ENCODE assay signal across 27 cellular contexts in the genomic region with DNA sequence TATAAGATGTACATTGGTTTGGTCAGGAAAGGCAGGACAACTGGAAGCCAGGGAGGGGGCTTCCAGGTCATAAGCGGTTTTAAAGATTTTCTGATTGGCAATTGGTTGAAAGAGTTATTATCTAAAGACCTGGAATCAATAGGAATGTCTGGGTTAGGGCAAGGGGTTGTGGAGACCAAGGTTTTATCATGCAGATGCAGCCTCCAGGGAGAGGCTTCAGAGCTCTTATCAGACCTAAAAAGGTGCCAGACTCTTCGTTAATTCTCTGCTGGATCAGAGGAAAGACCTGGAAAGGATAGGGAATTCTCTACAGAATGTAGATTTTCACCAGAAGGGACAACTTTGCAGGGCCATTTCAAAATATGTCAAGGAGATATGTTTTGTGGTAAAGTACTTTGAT.
"Had no signal": no experiment of that assay in that cellular context is flagged by ENCODE, and none has a peak within 500 bp of the region (broad histone marks: within the 10 kb centered on the region; RNA-seq: fewer than 3 reads in every experiment).

No MANE protein-coding gene starts in this region.

- H3K27me3 ChIP-seq: MG63, Peyer's patch, SJCRH30 had no signal

- DNase-seq: activated CD4-positive, alpha-beta T cell treated with anti-CD3 and anti-CD28 coated beads, Interleukin-2, amount 10 ng/mL, durations not matched to agents 24 days and 14 days; activated CD4-positive, alpha-beta T cell treated with anti-CD3 and anti-CD28 coated beads, Interleukin-2, amount 50 U/mL, for 48 hours; activated CD4-positive, CD25-positive, alpha-beta regulatory T cell treated with anti-CD3 and anti-CD28 coated beads, Interleukin-2, amount 50 U/mL, for 72 hours; activated CD8-positive, alpha-beta memory T cell treated with anti-CD3 and anti-CD28 coated beads, Interleukin-2, amount 10 ng/mL, durations not matched to agents 7 days and 5 days; activated effector memory CD4-positive, alpha-beta T cell treated with Interleukin-2 at 50 U/mL for 16 hours; activated naive CD4-positive, alpha-beta T cell; activated T-cell treated with anti-CD3 and anti-CD28 coated beads, Interleukin-2, amount 50 U/mL, for 24 hours; aorta; caudate nucleus; MG63; MV-4-11; NCI-H1092 treated with DMSO at 0.1 percent for 48 hours; NCI-H1417 treated with DMSO at 0.1 percent for 48 hours; NCI-H1694 treated with DMSO at 0.1 percent for 48 hours; NCI-H2029 treated with DMSO at 0.1 percent for 48 hours; NCI-H446; NCI-H524; Peyer's patch; Right ventricle myocardium superior; SJCRH30; SK-N-SH; T-helper 1 cell had no signal

- H3K9ac ChIP-seq: KMS-11, SK-N-SH had no signal

- H3K9me3 Mint-ChIP-seq: activated CD4-positive, alpha-beta T cell treated with anti-CD3 and anti-CD28 coated beads, Interleukin-2, amount 10 ng/mL, durations not matched to agents 24 days and 14 days; activated naive CD4-positive, alpha-beta T cell treated with anti-CD3 and anti-CD28 coated beads, Interleukin-2, amount 50 U/mL, for 24 hours; activated T-cell treated with anti-CD3 and anti-CD28 coated beads, Interleukin-2, amount 50 U/mL, for 24 hours; activated T-helper 1 cell treated with anti-CD3 and anti-CD28 coated beads, Interleukin-12 subunit alpha, Interleukin-12 subunit beta, Interleukin-2, Interleukin-4 antibody, amounts not matched to agents 30 ng/mL and 10 ng/mL and 1 ng/mL, durations not matched to agents 14 hours and 24 hours and 36 hours had no signal

- H3K4me1 ChIP-seq: breast epithelium, Peyer's patch, SJCRH30 had no signal

- H3K4me3 Mint-ChIP-seq: activated CD4-positive, alpha-beta T cell treated with anti-CD3 and anti-CD28 coated beads, Interleukin-2, amount 10 ng/mL, durations not matched to agents 24 days and 14 days; activated CD8-positive, alpha-beta memory T cell treated with anti-CD3 and anti-CD28 coated beads, Interleukin-2, amount 10 ng/mL, durations not matched to agents 7 days and 5 days; activated naive CD4-positive, alpha-beta T cell treated with anti-CD3 and anti-CD28 coated beads, Interleukin-2, amount 50 U/mL, for 24 hours; activated T-cell treated with anti-CD3 and anti-CD28 coated beads, Interleukin-2, amount 50 U/mL, for 24 hours; activated T-helper 1 cell treated with anti-CD3 and anti-CD28 coated beads, Interleukin-12 subunit alpha, Interleukin-12 subunit beta, Interleukin-2, Interleukin-4 antibody, amounts not matched to agents 30 ng/mL and 10 ng/mL and 1 ng/mL, durations not matched to agents 14 hours and 24 hours and 36 hours had no signal

- H3K27me3 Mint-ChIP-seq: activated CD4-positive, alpha-beta T cell treated with anti-CD3 and anti-CD28 coated beads, Interleukin-2, amount 10 ng/mL, durations not matched to agents 24 days and 14 days; activated CD8-positive, alpha-beta memory T cell treated with anti-CD3 and anti-CD28 coated beads, Interleukin-2, amount 10 ng/mL, durations not matched to agents 7 days and 5 days; activated naive CD4-positive, alpha-beta T cell treated with anti-CD3 and anti-CD28 coated beads, Interleukin-2, amount 50 U/mL, for 24 hours had no signal

- H3K4me1 Mint-ChIP-seq: activated CD4-positive, alpha-beta T cell treated with anti-CD3 and anti-CD28 coated beads, Interleukin-2, amount 10 ng/mL, durations not matched to agents 24 days and 14 days; activated CD8-positive, alpha-beta memory T cell treated with anti-CD3 and anti-CD28 coated beads, Interleukin-2, amount 10 ng/mL, durations not matched to agents 7 days and 5 days; activated naive CD4-positive, alpha-beta T cell treated with anti-CD3 and anti-CD28 coated beads, Interleukin-2, amount 50 U/mL, for 24 hours had no signal

- H3K4me3 ChIP-seq: breast epithelium, MG63, Peyer's patch, SJCRH30 had no signal

- H3K9me3 ChIP-seq: breast epithelium, MG63, Peyer's patch, SJCRH30, SK-N-SH had no signal

- H3K27ac Mint-ChIP-seq: activated CD4-positive, alpha-beta T cell treated with anti-CD3 and anti-CD28 coated beads, Interleukin-2, amount 10 ng/mL, durations not matched to agents 24 days and 14 days; activated CD8-positive, alpha-beta memory T cell treated with anti-CD3 and anti-CD28 coated beads, Interleukin-2, amount 10 ng/mL, durations not matched to agents 7 days and 5 days; activated naive CD4-positive, alpha-beta T cell treated with anti-CD3 and anti-CD28 coated beads, Interleukin-2, amount 50 U/mL, for 24 hours; activated T-cell treated with anti-CD3 and anti-CD28 coated beads, Interleukin-2, amount 50 U/mL, for 24 hours; activated T-helper 1 cell treated with anti-CD3 and anti-CD28 coated beads, Interleukin-12 subunit alpha, Interleukin-12 subunit beta, Interleukin-2, Interleukin-4 antibody, amounts not matched to agents 30 ng/mL and 10 ng/mL and 1 ng/mL, durations not matched to agents 14 hours and 24 hours and 36 hours had no signal

- H3K36me3 ChIP-seq: breast epithelium, MG63, Peyer's patch, SJCRH30 had no signal

- H3K36me3 Mint-ChIP-seq: activated CD8-positive, alpha-beta memory T cell treated with anti-CD3 and anti-CD28 coated beads, Interleukin-2, amount 10 ng/mL, durations not matched to agents 7 days and 5 days; activated naive CD4-positive, alpha-beta T cell treated with anti-CD3 and anti-CD28 coated beads, Interleukin-2, amount 50 U/mL, for 24 hours had no signal

- H3K27ac ChIP-seq: breast epithelium, KMS-11, Peyer's patch, RWPE1, SJCRH30 had no signal

- ATAC-seq: activated CD8-positive, alpha-beta memory T cell treated with anti-CD3 and anti-CD28 coated beads, Interleukin-2, amount 10 ng/mL, durations not matched to agents 7 days and 5 days had no signal
